In genomic region chr10:130137077-130137448, GRCh38 we compare ENCODE assay signal across 8 cellular contexts. TPM values are rescaled to one million over a fixed set of nuclear protein-coding genes. Genes with fewer than 3 reads are reported as not detected.
DNase-seq lines count a peak whose midpoint lies in the region; ATAC-seq and TF ChIP-seq lines count a peak whose summit lies in the region.

No MANE protein-coding gene starts in this region.

- peaks cover 18% of the 10 kb centered on the region for H3K27me3 Mint-ChIP-seq in endothelial cell (ENCODE audit: unreplicated experiment)
- H3K27me3 Mint-ChIP-seq in neural progenitor cell (ENCODE audit: insufficient read depth, low read depth) = peaks cover under 1% of the 10 kb centered on the region

- H3K4me1 Mint-ChIP-seq in endothelial cell (ENCODE audit: unreplicated experiment) = peaks cover 24% of the 10 kb centered on the region
- peaks cover 28% of the 10 kb centered on the region for H3K4me1 Mint-ChIP-seq in neural progenitor cell

- peak overlapping the region; percentile 94 for H3K4me3 ChIP-seq in neural progenitor cell

- peaks cover 9% of the 10 kb centered on the region for H3K4me1 ChIP-seq in neural progenitor cell

- ATAC-seq in HG02884 (IDR thresholded peaks at IDR 0.05; ENCODE audit: unreplicated experiment) (no peak), GM18909 (IDR thresholded peaks at IDR 0.05; ENCODE audit: poor library complexity, unreplicated experiment) (no peak), GM18870 (IDR thresholded peaks at IDR 0.05; ENCODE audit: unreplicated experiment) (no peak)

- H3K9ac ChIP-seq in neural progenitor cell = peak overlapping the region; percentile 80

- H3K27ac Mint-ChIP-seq in endothelial cell (ENCODE audit: unreplicated experiment) (peak overlapping the region; percentile 94), neural progenitor cell (no peak overlapping the region)

- peaks cover 58% of the 10 kb centered on the region for H3K79me2 ChIP-seq in neural progenitor cell (ENCODE audit: low read depth)

- H3K36me3 Mint-ChIP-seq in endothelial cell (ENCODE audit: low read depth, unreplicated experiment) (peaks cover 10% of the 10 kb centered on the region), neural progenitor cell (peaks cover 7% of the 10 kb centered on the region)

- peaks cover 3% of the 10 kb centered on the region for H3K27me3 ChIP-seq in neural progenitor cell

- H3K27ac ChIP-seq in neural progenitor cell = no peak overlapping the region

- H3K36me3 ChIP-seq in neural progenitor cell = no peaks in the 10 kb centered on the region

- DNase-seq in SIG-M5 treated with dmso at 0.1 percent for 504 hours (lab: John Stamatoyannopoulos, UW; ENCODE audit: unreplicated experiment) = peak; percentile 6
- no peak for DNase-seq in SIG-M5 (lab: John Stamatoyannopoulos, UW)
- DNase-seq in RKO (ENCODE audit: low spot score) = peak; percentile 70
- peak; percentile 10 for DNase-seq in endothelial cell (ENCODE audit: low spot score)
- peak; percentile 51 for DNase-seq in neural progenitor cell (ENCODE audit: low spot score)

- no peaks in the 10 kb centered on the region for H3K9me3 ChIP-seq in neural progenitor cell (ENCODE audit: low read depth)

- H3F3A ChIP-seq in neural progenitor cell (ENCODE audit: low read depth) = no peaks in the 10 kb centered on the region

- H3K4me2 ChIP-seq in neural progenitor cell = peak overlapping the region; percentile 90

- H4K20me1 ChIP-seq in neural progenitor cell (ENCODE audit: low read depth) = peaks cover 45% of the 10 kb centered on the region

- no peak overlapping the region for H2AFZ ChIP-seq in neural progenitor cell (replicated peaks)

- H3K4me3 Mint-ChIP-seq in endothelial cell (ENCODE audit: unreplicated experiment) (peak overlapping the region; percentile 96), neural progenitor cell (peak overlapping the region; percentile 96)

- TF ChIP-seq CTCF in endothelial cell (IDR thresholded peaks at IDR 0.05; ENCODE audit: unreplicated experiment) (no peak), neural progenitor cell (IDR thresholded peaks at IDR 0.05) (no peak)

- H3K9me3 Mint-ChIP-seq in endothelial cell (ENCODE audit: unreplicated experiment) (no peaks in the 10 kb centered on the region), neural progenitor cell (no peaks in the 10 kb centered on the region)

RNA-seq across cellular contexts. Expression of gene GLRX3, which starts 0.9 kb away (rescaled TPM):
- 111 TPM for total RNA-seq in endothelial cell (ENCODE audit: unreplicated experiment)
- 142 and 182 TPM in 2 replicates for total RNA-seq in neural progenitor cell (ENCODE audit: low replicate concordance)

RNA-seq across cellular contexts. Expression of gene C10orf143, which starts 26.4 kb away (rescaled TPM):
- total RNA-seq in endothelial cell (ENCODE audit: unreplicated experiment) (3.4 TPM), neural progenitor cell (ENCODE audit: low replicate concordance) (1.1 and 1.6 TPM in 2 replicates)
